34 cellular contexts compared by ENCODE assay signal in the genomic region with DNA sequence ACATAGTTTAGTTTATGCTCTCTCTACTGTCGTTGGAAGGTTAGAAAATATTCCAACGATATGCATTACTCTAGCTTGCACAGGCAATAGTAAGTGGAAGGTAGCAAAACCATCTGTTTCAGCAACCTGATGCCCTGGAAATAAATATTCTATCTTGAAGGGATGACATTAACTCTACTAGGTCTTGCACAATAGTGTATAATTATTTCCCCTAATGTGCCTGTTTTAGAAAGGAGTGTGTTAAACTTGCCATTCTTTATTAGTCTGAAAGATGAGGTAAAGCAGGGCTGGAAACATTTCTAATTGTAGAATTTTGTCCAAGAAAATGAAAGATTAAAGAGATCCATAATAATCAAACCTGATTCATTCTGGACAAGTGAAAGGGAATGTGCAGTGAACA.
"Had no signal": no experiment of that assay in that cellular context is flagged by ENCODE, and none has a peak within 500 bp of the region (broad histone marks: within the 10 kb centered on the region; RNA-seq: fewer than 3 reads in every experiment).

No MANE protein-coding gene starts in this region.

- H3K4me3 ChIP-seq: MG63 had no signal

- H3K9me3 ChIP-seq: MG63 had no signal

- DNase-seq: Karpas-422, Kasumi-1, MG63, MM.1S, MV-4-11, NCI-H1048, NCI-H1092, NCI-H1092 treated with DMSO at 0.1 percent for 48 hours, NCI-H1105, NCI-H1105 treated with DMSO at 0.1 percent for 48 hours, NCI-H1417, NCI-H1417 treated with DMSO at 0.1 percent for 48 hours, NCI-H1436, NCI-H1436 treated with DMSO at 0.1 percent for 48 hours, NCI-H146, NCI-H1694, NCI-H1694 treated with DMSO at 0.1 percent for 48 hours, NCI-H187, NCI-H187 treated with DMSO at 0.1 percent for 48 hours, NCI-H1930, NCI-H2029, NCI-H2029 treated with DMSO at 0.1 percent for 48 hours, NCI-H2081, NCI-H2081 treated with DMSO at 0.1 percent for 48 hours, NCI-H2107, NCI-H2171, NCI-H2171 treated with DMSO at 0.1 percent for 48 hours, NCI-H2227 treated with DMSO at 0.1 percent for 48 hours, NCI-H226, NCI-H345, NCI-H446, NCI-H446 treated with DMSO at 0.1 percent for 48 hours, NCI-H510A, NCI-H510A treated with DMSO at 0.1 percent for 48 hours had no signal

- H3K36me3 ChIP-seq: MG63 had no signal

- H3K27me3 ChIP-seq: MG63 had no signal
